In genomic region chr7:18503068-18503859, GRCh38 we compare ENCODE assay signal across 22 cellular contexts. TPM values are rescaled to one million over a fixed set of nuclear protein-coding genes. Genes with fewer than 3 reads are reported as not detected.
DNase-seq lines count a peak whose midpoint lies in the region; ATAC-seq, FAIRE-seq and TF ChIP-seq lines count a peak whose summit lies in the region.
"Had no signal": no experiment of that assay in that cellular context is flagged by ENCODE, and none has a peak within 500 bp of the region (broad histone marks: within the 10 kb centered on the region; RNA-seq: fewer than 3 reads in every experiment).

No MANE protein-coding gene starts in this region.

- peak overlapping the region; percentile 62 for H3K27ac Mint-ChIP-seq in activated naive CD8-positive, alpha-beta T cell treated with anti-CD3 and anti-CD28 coated beads, Interleukin-2, amount 50 U/mL, for 24 hours
- H3K27ac Mint-ChIP-seq in activated naive CD8-positive, alpha-beta T cell treated with anti-CD3 and anti-CD28 coated beads for 36 hours: no peak overlapping the region
- peak overlapping the region; percentile 27 for H3K27ac Mint-ChIP-seq in dendritic cell treated with granulocyte-macrophage colony-stimulating factor and Interleukin-4, amounts not matched to agents 40 ng/mL and 50 ng/mL, for 4 days
- peak overlapping the region; percentile 90 for H3K27ac Mint-ChIP-seq in stimulated activated naive B cell treated with anti-CD40 and anti-IgM and Interleukin-4, amounts not matched to agents 10 μg/mL and 1 μg/mL and 100 μg/mL, for 72 hours
- H3K27ac Mint-ChIP-seq in activated CD4-positive, alpha-beta T cell treated with anti-CD3 and anti-CD28 coated beads for 36 hours: no peak overlapping the region
- H3K27ac Mint-ChIP-seq: mesothelial cell of epicardium, nephron progenitor cell, T-cell had no signal

- no peak for TF ChIP-seq POLR2A in HepG2 (IDR thresholded peaks at IDR 0.05; ENCODE audit: insufficient read depth in 1 of 2, low read depth in 2 of 2, low read length in 2 of 2)

- no peaks in the 10 kb centered on the region for H3K9me3 Mint-ChIP-seq in activated naive CD8-positive, alpha-beta T cell treated with anti-CD3 and anti-CD28 coated beads, Interleukin-2, amount 50 U/mL, for 24 hours
- no peaks in the 10 kb centered on the region for H3K9me3 Mint-ChIP-seq in activated naive CD8-positive, alpha-beta T cell treated with anti-CD3 and anti-CD28 coated beads for 36 hours
- H3K9me3 Mint-ChIP-seq in dendritic cell treated with granulocyte-macrophage colony-stimulating factor and Interleukin-4, amounts not matched to agents 40 ng/mL and 50 ng/mL, for 4 days: no peaks in the 10 kb centered on the region
- H3K9me3 Mint-ChIP-seq in stimulated activated naive B cell treated with anti-CD40 and anti-IgM and Interleukin-4, amounts not matched to agents 10 μg/mL and 1 μg/mL and 100 μg/mL, for 72 hours: no peaks in the 10 kb centered on the region
- no peaks in the 10 kb centered on the region for H3K9me3 Mint-ChIP-seq in activated CD4-positive, alpha-beta T cell treated with anti-CD3 and anti-CD28 coated beads for 36 hours (ENCODE audit: low read depth)
- H3K9me3 Mint-ChIP-seq: CD14-positive monocyte, nephron progenitor cell, T-cell had no signal

- H3K4me1 Mint-ChIP-seq in activated naive CD8-positive, alpha-beta T cell treated with anti-CD3 and anti-CD28 coated beads, Interleukin-2, amount 50 U/mL, for 24 hours: peaks cover 26% of the 10 kb centered on the region
- H3K4me1 Mint-ChIP-seq in activated naive CD8-positive, alpha-beta T cell treated with anti-CD3 and anti-CD28 coated beads for 36 hours: no peaks in the 10 kb centered on the region
- peaks cover 35% of the 10 kb centered on the region for H3K4me1 Mint-ChIP-seq in dendritic cell treated with granulocyte-macrophage colony-stimulating factor and Interleukin-4, amounts not matched to agents 40 ng/mL and 50 ng/mL, for 4 days (ENCODE audit: low read depth)
- H3K4me1 Mint-ChIP-seq in stimulated activated naive B cell treated with anti-CD40 and anti-IgM and Interleukin-4, amounts not matched to agents 10 μg/mL and 1 μg/mL and 100 μg/mL, for 72 hours: peaks cover 41 to 77% of the 10 kb centered on the region in 2 donors
- no peaks in the 10 kb centered on the region for H3K4me1 Mint-ChIP-seq in activated CD4-positive, alpha-beta T cell treated with anti-CD3 and anti-CD28 coated beads for 36 hours

- no peaks in the 10 kb centered on the region for H3K36me3 ChIP-seq in OCI-LY3 (replicated peaks; ENCODE audit: low read depth, low read length)
- no peaks in the 10 kb centered on the region for H3K36me3 ChIP-seq in HepG2 (replicated peaks in 1 of 2; ENCODE audit: control insufficient read depth in 1 of 2, insufficient read depth in 2 of 2, low read length in 2 of 2)
- H3K36me3 ChIP-seq: esophagus squamous epithelium, prostate gland, vagina had no signal

- no peak overlapping the region for H3K4me3 Mint-ChIP-seq in activated naive CD8-positive, alpha-beta T cell treated with anti-CD3 and anti-CD28 coated beads, Interleukin-2, amount 50 U/mL, for 24 hours
- H3K4me3 Mint-ChIP-seq in activated naive CD8-positive, alpha-beta T cell treated with anti-CD3 and anti-CD28 coated beads for 36 hours: no peak overlapping the region
- no peak overlapping the region for H3K4me3 Mint-ChIP-seq in dendritic cell treated with granulocyte-macrophage colony-stimulating factor and Interleukin-4, amounts not matched to agents 40 ng/mL and 50 ng/mL, for 4 days
- peak overlapping the region; percentile 52 to 74 for H3K4me3 Mint-ChIP-seq in stimulated activated naive B cell treated with anti-CD40 and anti-IgM and Interleukin-4, amounts not matched to agents 10 μg/mL and 1 μg/mL and 100 μg/mL, for 72 hours
- no peak overlapping the region for H3K4me3 Mint-ChIP-seq in activated CD4-positive, alpha-beta T cell treated with anti-CD3 and anti-CD28 coated beads for 36 hours
- H3K4me3 Mint-ChIP-seq: CD14-positive monocyte, mesothelial cell of epicardium, nephron progenitor cell, T-cell had no signal

- WGBS in HepG2 (ENCODE audit: low lambda C conversion rate): 1% methylated on average over 4 of the region's 4 CpGs

- TF ChIP-seq RAD21 in HepG2 (CRISPR knock-in tag; IDR thresholded peaks at IDR 0.05): no peak

- intact Hi-C loops in dendritic cell treated with granulocyte-macrophage colony-stimulating factor and Interleukin-4, amounts not matched to agents 40 ng/mL and 50 ng/mL, for 4 days (cut with micrococcal nuclease): no loop called here
- intact Hi-C loops in HepG2 (cut with micrococcal nuclease; ENCODE audit: unreplicated experiment): no loop called here
- intact Hi-C loops in activated CD4-positive, alpha-beta T cell treated with anti-CD3 and anti-CD28 coated beads for 36 hours (cut with DNase I, micrococcal nuclease): no loop called here

- H3K4me3 ChIP-seq in OCI-LY3 (ENCODE audit: low read length): no peak overlapping the region
- H3K4me3 ChIP-seq in HepG2 (replicated peaks in 1 of 3; ENCODE audit: insufficient read depth in 1 of 3, low read depth in 2 of 3, low read length in 3 of 3): no peak overlapping the region
- H3K4me3 ChIP-seq: esophagus squamous epithelium, prostate gland, vagina had no signal

- peaks cover 96% of the 10 kb centered on the region for H3K4me1 ChIP-seq in OCI-LY3 (ENCODE audit: low read length)
- H3K4me1 ChIP-seq in HepG2 (ENCODE audit: insufficient read depth, low read length): no peaks in the 10 kb centered on the region
- H3K4me1 ChIP-seq: prostate gland, vagina had no signal

- BruUV-seq in HepG2 (replicated peaks; lab: Mats Ljungman, UMichigan): no TSS peak

- ATAC-seq in activated naive CD8-positive, alpha-beta T cell treated with anti-CD3 and anti-CD28 coated beads, Interleukin-2, amount 50 U/mL, for 24 hours: no peak
- peak; percentile 50 for ATAC-seq in stimulated activated naive B cell treated with anti-CD40 and anti-IgM and Interleukin-4, amounts not matched to agents 10 μg/mL and 1 μg/mL and 100 μg/mL, for 72 hours (replicated peaks)
- no peak for ATAC-seq in GM21390 (IDR thresholded peaks at IDR 0.05; ENCODE audit: unreplicated experiment)
- ATAC-seq in HepG2: no peak
- ATAC-seq in activated CD4-positive, alpha-beta T cell treated with anti-CD3 and anti-CD28 coated beads for 36 hours: no peak
- ATAC-seq: T-cell had no signal

- H3K27ac ChIP-seq in OCI-LY3 (ENCODE audit: low read length) (peak overlapping the region; percentile 91), HepG2 (ENCODE audit: extremely low read length, insufficient read depth, low read length) (no peak overlapping the region)
- H3K27ac ChIP-seq: esophagus squamous epithelium, prostate gland, vagina had no signal

- DNase-seq in activated naive CD8-positive, alpha-beta T cell treated with anti-CD3 and anti-CD28 coated beads, Interleukin-2, amount 50 U/mL, for 24 hours: no peak
- DNase-seq in activated naive CD8-positive, alpha-beta T cell treated with anti-CD3 and anti-CD28 coated beads for 36 hours: no peak
- DNase-seq in stimulated activated naive B cell treated with anti-CD40 and anti-IgM and Interleukin-4, amounts not matched to agents 10 μg/mL and 1 μg/mL and 100 μg/mL, for 72 hours: no peak
- DNase-seq in HepG2 (ENCODE audit: low spot score): no peak
- DNase-seq in activated CD4-positive, alpha-beta T cell treated with anti-CD3 and anti-CD28 coated beads for 36 hours: no peak
- DNase-seq: activated CD4-positive, alpha-beta T cell treated with anti-CD3 and anti-CD28 coated beads, Interleukin-2, amount 50 U/mL, for 4 hours; cerebellar nuclear complex; effector memory CD4-positive, alpha-beta T cell; esophagus squamous epithelium; Kasumi-1; NCI-H146; NCI-H2171 treated with DMSO at 0.1 percent for 48 hours; NCI-H82; nephron progenitor cell; T-cell had no signal

- no peaks in the 10 kb centered on the region for H3K36me3 Mint-ChIP-seq in activated naive CD8-positive, alpha-beta T cell treated with anti-CD3 and anti-CD28 coated beads, Interleukin-2, amount 50 U/mL, for 24 hours (ENCODE audit: low read depth)
- no peaks in the 10 kb centered on the region for H3K36me3 Mint-ChIP-seq in activated naive CD8-positive, alpha-beta T cell treated with anti-CD3 and anti-CD28 coated beads for 36 hours
- no peaks in the 10 kb centered on the region for H3K36me3 Mint-ChIP-seq in dendritic cell treated with granulocyte-macrophage colony-stimulating factor and Interleukin-4, amounts not matched to agents 40 ng/mL and 50 ng/mL, for 4 days (ENCODE audit: low read depth)
- peaks cover 19 to 45% of the 10 kb centered on the region in 2 donors for H3K36me3 Mint-ChIP-seq in stimulated activated naive B cell treated with anti-CD40 and anti-IgM and Interleukin-4, amounts not matched to agents 10 μg/mL and 1 μg/mL and 100 μg/mL, for 72 hours
- no peaks in the 10 kb centered on the region for H3K36me3 Mint-ChIP-seq in activated CD4-positive, alpha-beta T cell treated with anti-CD3 and anti-CD28 coated beads for 36 hours (ENCODE audit: low read depth)
- H3K36me3 Mint-ChIP-seq: T-cell had no signal

- FAIRE-seq in HepG2 (lab: Jason Lieb, UNC): no peak

- POLR2A ChIA-PET in HepG2 (lab: Yijun Ruan, JAX): no interaction called here
- POLR2A ChIA-PET in activated CD4-positive, alpha-beta T cell treated with anti-CD3 and anti-CD28 coated beads for 36 hours (lab: Charles Lee): no interaction called here

- H3K79me2 ChIP-seq in OCI-LY3 (ENCODE audit: low read length) (peaks cover 27% of the 10 kb centered on the region; the same call in 1 of the 2 replicates), HepG2 (ENCODE audit: insufficient read depth, low read length) (no peaks in the 10 kb centered on the region)

- TF ChIP-seq EP300 in HepG2 (IDR thresholded peaks at IDR 0.05; ENCODE audit: low read depth in 2 of 2, low read length in 2 of 2): no peak
- TF ChIP-seq EP300 in HepG2 (CRISPR knock-in tag; IDR thresholded peaks at IDR 0.05; ENCODE audit: borderline replicate concordance): no peak

- H4K20me1 ChIP-seq in OCI-LY3 (ENCODE audit: insufficient read depth, low read length): no peaks in the 10 kb centered on the region
- H4K20me1 ChIP-seq in HepG2 (ENCODE audit: insufficient read depth, low read length): no peaks in the 10 kb centered on the region

- CTCF ChIA-PET in HepG2 (lab: Yijun Ruan, JAX; ENCODE audit: low intra/inter-chr PET ratio, low total read pairs): no interaction called here
- CTCF ChIA-PET in activated CD4-positive, alpha-beta T cell treated with anti-CD3 and anti-CD28 coated beads for 36 hours (lab: Charles Lee): no interaction called here

- TF ChIP-seq CTCF in OCI-LY3 (IDR thresholded peaks at IDR 0.05; ENCODE audit: low read depth, low read length) (no peak), HepG2 (CRISPR knock-in tag; IDR thresholded peaks at IDR 0.05) (no peak)

- H2AFZ ChIP-seq in OCI-LY3 (ENCODE audit: low read depth, low read length): no peak overlapping the region
- no peak overlapping the region for H2AFZ ChIP-seq in HepG2 (ENCODE audit: low read length)

- H3K9me3 ChIP-seq in OCI-LY3 (ENCODE audit: insufficient read depth, low read length) (no peaks in the 10 kb centered on the region), HepG2 (ENCODE audit: low read length) (no peaks in the 10 kb centered on the region)
- H3K9me3 ChIP-seq: esophagus squamous epithelium, prostate gland, vagina had no signal

- H3K27me3 ChIP-seq in OCI-LY3 (ENCODE audit: low read depth, low read length): no peaks in the 10 kb centered on the region
- H3K27me3 ChIP-seq in HepG2 (ENCODE audit: control insufficient read depth in 1 of 2, insufficient read depth in 2 of 2, low read length in 2 of 2): no peaks in the 10 kb centered on the region
- H3K27me3 ChIP-seq: esophagus squamous epithelium, vagina had no signal

- H3K9ac ChIP-seq in OCI-LY3 (ENCODE audit: low read length): peak overlapping the region; percentile 64; the same call in 1 of the 2 replicates
- H3K9ac ChIP-seq in HepG2 (ENCODE audit: insufficient read depth, low read depth, low read length): no peak overlapping the region

- no peaks in the 10 kb centered on the region for H3K27me3 Mint-ChIP-seq in activated naive CD8-positive, alpha-beta T cell treated with anti-CD3 and anti-CD28 coated beads, Interleukin-2, amount 50 U/mL, for 24 hours
- no peaks in the 10 kb centered on the region for H3K27me3 Mint-ChIP-seq in activated naive CD8-positive, alpha-beta T cell treated with anti-CD3 and anti-CD28 coated beads for 36 hours
- H3K27me3 Mint-ChIP-seq in dendritic cell treated with granulocyte-macrophage colony-stimulating factor and Interleukin-4, amounts not matched to agents 40 ng/mL and 50 ng/mL, for 4 days: no peaks in the 10 kb centered on the region
- H3K27me3 Mint-ChIP-seq in stimulated activated naive B cell treated with anti-CD40 and anti-IgM and Interleukin-4, amounts not matched to agents 10 μg/mL and 1 μg/mL and 100 μg/mL, for 72 hours: no peaks in the 10 kb centered on the region
- H3K27me3 Mint-ChIP-seq in activated CD4-positive, alpha-beta T cell treated with anti-CD3 and anti-CD28 coated beads for 36 hours: peaks cover 2% of the 10 kb centered on the region
- H3K27me3 Mint-ChIP-seq: T-cell had no signal

- in situ Hi-C loops in HepG2 (cut with HindIII; ENCODE audit: extremely low pct_ligation_motif_present, low pct_unique_long_range_greater_than_20kb): no loop called here

- peak overlapping the region; percentile 54 for H3K4me2 ChIP-seq in OCI-LY3 (ENCODE audit: low read length)
- no peak overlapping the region for H3K4me2 ChIP-seq in HepG2 (ENCODE audit: low read depth, low read length)

RNA-seq across cellular contexts. Expression of gene HDAC9, which starts 7.7 kb away (rescaled TPM):
- under 1 TPM; 0.14 to 0.72 TPM for total RNA-seq in activated naive CD8-positive, alpha-beta T cell treated with anti-CD3 and anti-CD28 coated beads for 36 hours
- 0.06 and 0.07 TPM in 2 replicates for total RNA-seq in HepG2 (2016; rRNA removed; fragmentation: Illumina TruSeq; extraction: Trizol)
- not detected in 2 replicates for total RNA-seq in HepG2 (2016; cell fraction: cytosol; rRNA removed; fragmentation: Illumina TruSeq; extraction: Trizol; ENCODE audit: low read depth)
- 0.12 and 0.15 TPM in 2 replicates for total RNA-seq in HepG2 (2016; cell fraction: insoluble cytoplasmic fraction; rRNA removed; fragmentation: Illumina TruSeq; extraction: Trizol)
- total RNA-seq in HepG2 (2016; cell fraction: membrane; rRNA removed; fragmentation: Illumina TruSeq; extraction: Trizol): 0.03 and 0.10 TPM in 2 replicates
- not detected in 2 replicates for total RNA-seq in HepG2 (2016; cell fraction: nucleus; rRNA removed; fragmentation: Illumina TruSeq; extraction: Trizol)
- 0.05 and 0.09 TPM in 2 replicates for polyA plus RNA-seq in HepG2 (2011; rRNA removed)
- 0.04 TPM in 1 of 2 replicates, not detected in the other for polyA plus RNA-seq in HepG2 (2011; cell fraction: cytosol; rRNA removed)
- 0.07 and 0.10 TPM in 2 replicates for polyA plus RNA-seq in HepG2 (2011; cell fraction: nucleus; rRNA removed)
- polyA plus RNA-seq in HepG2 (2012): not detected in 2 replicates
- not detected in 2 replicates for polyA plus RNA-seq in HepG2 (2016; cell fraction: cytosol; fragmentation: Illumina TruSeq; extraction: Trizol; ENCODE audit: low read depth)
- polyA plus RNA-seq in HepG2 (2016; cell fraction: insoluble cytoplasmic fraction; fragmentation: Illumina TruSeq; extraction: Trizol; ENCODE audit: low read depth): 0.11 and 0.14 TPM in 2 replicates
- not detected in 2 replicates for polyA plus RNA-seq in HepG2 (2016; cell fraction: membrane; fragmentation: Illumina TruSeq; extraction: Trizol; ENCODE audit: low read depth)
- not detected in 2 replicates for polyA plus RNA-seq in HepG2 (2016; cell fraction: nucleus; fragmentation: Illumina TruSeq; extraction: Trizol; ENCODE audit: insufficient read depth, low read depth)
- 1.6 TPM in 1 of 2 replicates, not detected in the other for polyA minus RNA-seq in HepG2 (2011; rRNA and poly(A)+ RNA removed; ENCODE audit: low replicate concordance)
- polyA minus RNA-seq in HepG2 (2011; cell fraction: cytosol; rRNA and poly(A)+ RNA removed): not detected in 2 replicates
- polyA minus RNA-seq in HepG2 (2011; cell fraction: nucleus; rRNA and poly(A)+ RNA removed): 0.25 and 0.64 TPM in 2 replicates
- under 1 TPM; 0.69 to 0.94 TPM for total RNA-seq in activated CD4-positive, alpha-beta T cell treated with anti-CD3 and anti-CD28 coated beads for 36 hours

Comparison
In these comparisons a context has a peak if more than half of its experiments do, and no peak if none do; other contexts are left out.
1. H3K27ac Mint-ChIP-seq: peak in activated naive CD8-positive, alpha-beta T cell treated with anti-CD3 and anti-CD28 coated beads, Interleukin-2, amount 50 U/mL, for 24 hours (single experiment), dendritic cell treated with granulocyte-macrophage colony-stimulating factor and Interleukin-4, amounts not matched to agents 40 ng/mL and 50 ng/mL, for 4 days (single experiment) and stimulated activated naive B cell treated with anti-CD40 and anti-IgM and Interleukin-4, amounts not matched to agents 10 μg/mL and 1 μg/mL and 100 μg/mL, for 72 hours (single experiment); none in activated naive CD8-positive, alpha-beta T cell treated with anti-CD3 and anti-CD28 coated beads for 36 hours (single experiment) and activated CD4-positive, alpha-beta T cell treated with anti-CD3 and anti-CD28 coated beads for 36 hours (single experiment).
2. ATAC-seq: peak in stimulated activated naive B cell treated with anti-CD40 and anti-IgM and Interleukin-4, amounts not matched to agents 10 μg/mL and 1 μg/mL and 100 μg/mL, for 72 hours (2 of 2); none in activated naive CD8-positive, alpha-beta T cell treated with anti-CD3 and anti-CD28 coated beads, Interleukin-2, amount 50 U/mL, for 24 hours (single experiment), GM21390 (single experiment), HepG2 (single experiment) and activated CD4-positive, alpha-beta T cell treated with anti-CD3 and anti-CD28 coated beads for 36 hours (single experiment).
3. H3K4me3 Mint-ChIP-seq: peak in stimulated activated naive B cell treated with anti-CD40 and anti-IgM and Interleukin-4, amounts not matched to agents 10 μg/mL and 1 μg/mL and 100 μg/mL, for 72 hours (2 of 2); none in activated naive CD8-positive, alpha-beta T cell treated with anti-CD3 and anti-CD28 coated beads, Interleukin-2, amount 50 U/mL, for 24 hours (single experiment), activated naive CD8-positive, alpha-beta T cell treated with anti-CD3 and anti-CD28 coated beads for 36 hours (single experiment), dendritic cell treated with granulocyte-macrophage colony-stimulating factor and Interleukin-4, amounts not matched to agents 40 ng/mL and 50 ng/mL, for 4 days (single experiment) and activated CD4-positive, alpha-beta T cell treated with anti-CD3 and anti-CD28 coated beads for 36 hours (single experiment).